In genomic region chr1:38989979-38990378, GRCh38 we compare ENCODE assay signal across 10 cellular contexts. TPM values are rescaled to one million over a fixed set of nuclear protein-coding genes. Genes with fewer than 3 reads are reported as not detected.
DNase-seq lines count a peak whose midpoint lies in the region; FAIRE-seq and TF ChIP-seq lines count a peak whose summit lies in the region.
"Had no signal": no experiment of that assay in that cellular context is flagged by ENCODE, and none has a peak within 500 bp of the region (broad histone marks: within the 10 kb centered on the region; RNA-seq: fewer than 3 reads in every experiment).

No MANE protein-coding gene starts in this region.

- H3K4me1 ChIP-seq in keratinocyte (ENCODE audit: control insufficient read depth, extremely low read depth, insufficient read depth, low read length) (peaks cover 42% of the 10 kb centered on the region), subcutaneous abdominal adipose tissue (ENCODE audit: control insufficient read depth in 5 of 5, insufficient read depth in 5 of 5, low read length in 5 of 5) (peaks cover 6 to 25% (median 21%) of the 10 kb centered on the region in 5 donors)

- DNase-seq in activated T-cell treated with anti-CD3 and anti-CD28 coated beads, Interleukin-2, amount 50 U/mL, for 24 hours, result no peak
- no peak for DNase-seq in activated T-cell treated with anti-CD3 and anti-CD28 coated beads, Interleukin-2, amount 50 U/mL, for 1 hour
- DNase-seq in activated T-helper 1 cell treated with anti-CD3 and anti-CD28 coated beads, Interleukin-12 subunit alpha, Interleukin-12 subunit beta, Interleukin-2, Interleukin-4 antibody, amounts not matched to agents 30 ng/mL and 10 ng/mL and 1 ng/mL, durations not matched to agents 14 hours and 24 hours and 36 hours (ENCODE audit: low spot score), result no peak
- DNase-seq in keratinocyte (ENCODE audit: low read depth, low spot score), result no peak
- no peak for DNase-seq in central memory CD4-positive, alpha-beta T cell
- DNase-seq in SK-N-DZ (ENCODE audit: low spot score), result no peak
- DNase-seq in activated gamma-delta T cell treated with Interleukin-2 at 50 U/mL for 16 hours, result no peak
- DNase-seq: right cardiac atrium had no signal

- H3K9me1 ChIP-seq in keratinocyte (ENCODE audit: control insufficient read depth, extremely low read depth, insufficient read depth, low read length), result no peaks in the 10 kb centered on the region

- H3K36me3 ChIP-seq in keratinocyte (ENCODE audit: control insufficient read depth in 2 of 2, extremely low read depth in 1 of 2, insufficient read depth in 2 of 2, low read length in 2 of 2) (peaks cover under 1 to 3% of the 10 kb centered on the region in 2 experiments), subcutaneous abdominal adipose tissue (ENCODE audit: control insufficient read depth in 5 of 5, insufficient read depth in 5 of 5, low read length in 5 of 5) (no peaks in the 10 kb centered on the region)

- H3K4me3 Mint-ChIP-seq in activated T-cell treated with anti-CD3 and anti-CD28 coated beads, Interleukin-2, amount 50 U/mL, for 24 hours, result peak overlapping the region; percentile 85
- peak overlapping the region; percentile 83 for H3K4me3 Mint-ChIP-seq in activated T-helper 1 cell treated with anti-CD3 and anti-CD28 coated beads, Interleukin-12 subunit alpha, Interleukin-12 subunit beta, Interleukin-2, Interleukin-4 antibody, amounts not matched to agents 30 ng/mL and 10 ng/mL and 1 ng/mL, durations not matched to agents 14 hours and 24 hours and 36 hours

- peak overlapping the region; percentile 59 for H2AFZ ChIP-seq in keratinocyte (ENCODE audit: control insufficient read depth, low read length)

- dilution Hi-C loops in keratinocyte (cut with MboI; ENCODE audit: extremely low pct_ligation_motif_present, low sequenced_read_pairs), result no loop called here

- H3K27ac ChIP-seq in keratinocyte (ENCODE audit: control insufficient read depth, insufficient read depth, low read length), result peak overlapping the region; percentile 82
- H3K27ac ChIP-seq in subcutaneous abdominal adipose tissue (ENCODE audit: low read depth, low read length), result peak overlapping the region; percentile 76

- peaks cover 13% of the 10 kb centered on the region for H4K20me1 ChIP-seq in keratinocyte (ENCODE audit: control insufficient read depth, extremely low read depth, insufficient read depth, low read length)

- peaks cover 40% of the 10 kb centered on the region for H3K79me2 ChIP-seq in keratinocyte (ENCODE audit: control insufficient read depth, insufficient read depth, low read length)

- H3K36me3 Mint-ChIP-seq in activated T-cell treated with anti-CD3 and anti-CD28 coated beads, Interleukin-2, amount 50 U/mL, for 24 hours (ENCODE audit: low read depth), result peaks cover 31% of the 10 kb centered on the region
- peaks cover 20% of the 10 kb centered on the region for H3K36me3 Mint-ChIP-seq in activated T-helper 1 cell treated with anti-CD3 and anti-CD28 coated beads, Interleukin-12 subunit alpha, Interleukin-12 subunit beta, Interleukin-2, Interleukin-4 antibody, amounts not matched to agents 30 ng/mL and 10 ng/mL and 1 ng/mL, durations not matched to agents 14 hours and 24 hours and 36 hours (ENCODE audit: low read depth)

- peak overlapping the region; percentile 42 for H3K9ac ChIP-seq in keratinocyte (ENCODE audit: control insufficient read depth, extremely low read depth, insufficient read depth, low read length)
- no peak overlapping the region for H3K9ac ChIP-seq in subcutaneous abdominal adipose tissue (ENCODE audit: low read length in 5 of 5)

- H3K9me3 ChIP-seq in keratinocyte (ENCODE audit: control insufficient read depth, low read depth, low read length) (no peaks in the 10 kb centered on the region), subcutaneous abdominal adipose tissue (ENCODE audit: control insufficient read depth in 5 of 5, low read length in 5 of 5) (no peaks in the 10 kb centered on the region)

- H3K4me1 Mint-ChIP-seq in activated T-cell treated with anti-CD3 and anti-CD28 coated beads, Interleukin-2, amount 50 U/mL, for 24 hours (ENCODE audit: low read depth), result peaks cover 47% of the 10 kb centered on the region
- peaks cover 27% of the 10 kb centered on the region for H3K4me1 Mint-ChIP-seq in activated T-helper 1 cell treated with anti-CD3 and anti-CD28 coated beads, Interleukin-12 subunit alpha, Interleukin-12 subunit beta, Interleukin-2, Interleukin-4 antibody, amounts not matched to agents 30 ng/mL and 10 ng/mL and 1 ng/mL, durations not matched to agents 14 hours and 24 hours and 36 hours (ENCODE audit: low read depth)

- no peak for FAIRE-seq in keratinocyte (lab: Jason Lieb, UNC)

- TF ChIP-seq CTCF in keratinocyte (optimal IDR thresholded peaks at IDR 0.05 in 1 of 3, IDR thresholded peaks at IDR 0.05 in 1 of 3, conservative IDR thresholded peaks at IDR 0.05 in 1 of 3; ENCODE audit: extremely low read depth in 1 of 3, insufficient read depth in 2 of 3, low read length in 3 of 3), result no peak

- no peaks in the 10 kb centered on the region for H3K9me3 Mint-ChIP-seq in activated T-cell treated with anti-CD3 and anti-CD28 coated beads, Interleukin-2, amount 50 U/mL, for 24 hours
- no peaks in the 10 kb centered on the region for H3K9me3 Mint-ChIP-seq in activated T-helper 1 cell treated with anti-CD3 and anti-CD28 coated beads, Interleukin-12 subunit alpha, Interleukin-12 subunit beta, Interleukin-2, Interleukin-4 antibody, amounts not matched to agents 30 ng/mL and 10 ng/mL and 1 ng/mL, durations not matched to agents 14 hours and 24 hours and 36 hours

- H3K27me3 Mint-ChIP-seq in activated T-cell treated with anti-CD3 and anti-CD28 coated beads, Interleukin-2, amount 50 U/mL, for 24 hours, result no peaks in the 10 kb centered on the region
- H3K27me3 Mint-ChIP-seq in activated T-helper 1 cell treated with anti-CD3 and anti-CD28 coated beads, Interleukin-12 subunit alpha, Interleukin-12 subunit beta, Interleukin-2, Interleukin-4 antibody, amounts not matched to agents 30 ng/mL and 10 ng/mL and 1 ng/mL, durations not matched to agents 14 hours and 24 hours and 36 hours (ENCODE audit: insufficient read depth), result no peaks in the 10 kb centered on the region

- H3K4me2 ChIP-seq in keratinocyte (ENCODE audit: control insufficient read depth, extremely low read depth, insufficient read depth, low read depth, low read length), result peak overlapping the region; percentile 94

- H3K27me3 ChIP-seq in keratinocyte (ENCODE audit: control insufficient read depth, extremely low read depth, insufficient read depth, low read length), result no peaks in the 10 kb centered on the region
- H3K27me3 ChIP-seq in subcutaneous abdominal adipose tissue (ENCODE audit: control insufficient read depth in 5 of 5, insufficient read depth in 4 of 5, low read length in 5 of 5), result no peaks in the 10 kb centered on the region

- H3K4me3 ChIP-seq in keratinocyte (ENCODE audit: control insufficient read depth in 2 of 3, extremely low read depth in 1 of 3, insufficient read depth in 2 of 3, low read depth in 1 of 3, low read length in 3 of 3) (peak overlapping the region in 1 of 3 experiments; percentile 79), subcutaneous abdominal adipose tissue (ENCODE audit: low read depth in 1 of 5, low read length in 5 of 5) (peak overlapping the region in 1 of 5 donors; percentile 73)

- intact Hi-C loops in activated T-helper 1 cell treated with anti-CD3 and anti-CD28 coated beads, Interleukin-12 subunit alpha, Interleukin-12 subunit beta, Interleukin-2, Interleukin-4 antibody, amounts not matched to agents 30 ng/mL and 10 ng/mL and 1 ng/mL, durations not matched to agents 14 hours and 24 hours and 36 hours (cut with micrococcal nuclease), result loop anchor here (1.0 to 5.0 kb wide), 2 partner anchors 131 to 202 kb away; partner anchors contain the start of gene RRAGC

- peak overlapping the region; percentile 92 for H3K27ac Mint-ChIP-seq in activated T-cell treated with anti-CD3 and anti-CD28 coated beads, Interleukin-2, amount 50 U/mL, for 24 hours
- peak overlapping the region; percentile 38 for H3K27ac Mint-ChIP-seq in activated T-helper 1 cell treated with anti-CD3 and anti-CD28 coated beads, Interleukin-12 subunit alpha, Interleukin-12 subunit beta, Interleukin-2, Interleukin-4 antibody, amounts not matched to agents 30 ng/mL and 10 ng/mL and 1 ng/mL, durations not matched to agents 14 hours and 24 hours and 36 hours

RNA-seq across cellular contexts. Expression of gene AKIRIN1, which starts 1.1 kb away (rescaled TPM):
- total RNA-seq in activated T-helper 1 cell treated with anti-CD3 and anti-CD28 coated beads, Interleukin-12 subunit alpha, Interleukin-12 subunit beta, Interleukin-2, Interleukin-4 antibody, amounts not matched to agents 30 ng/mL and 10 ng/mL and 1 ng/mL, durations not matched to agents 14 hours and 24 hours and 36 hours, result 78.1 and 78.5 TPM in 2 replicates
- 68.4 to 111 TPM (median 82.3 TPM) in 3 replicates for polyA plus RNA-seq in keratinocyte
- 52.3 TPM for polyA plus RNA-seq in keratinocyte (2011; ENCODE audit: low read depth)
- polyA plus RNA-seq in keratinocyte (2011; cell fraction: cytosol; rRNA removed), result 56.7 and 125 TPM in 2 replicates
- polyA plus RNA-seq in keratinocyte (2011; cell fraction: nucleus; rRNA removed), result 57.9 and 60.9 TPM in 2 replicates
- 51.4 and 58.3 TPM in 2 replicates for polyA plus RNA-seq in keratinocyte (2012; ENCODE audit: low replicate concordance)
- polyA minus RNA-seq in keratinocyte, result 14.7 to 64.4 TPM (median 43.6 TPM) in 3 replicates
- 78.5 TPM for polyA minus RNA-seq in keratinocyte (2011; cell fraction: cytosol; rRNA and poly(A)+ RNA removed)
- polyA minus RNA-seq in keratinocyte (2011; cell fraction: nucleus; rRNA and poly(A)+ RNA removed), result 36.7 and 52.9 TPM in 2 replicates
- polyA plus RNA-seq in SK-N-DZ (2014; cell fraction: cytosol; rRNA removed), result 64.0 and 69.5 TPM in 2 replicates
- 14.8 and 20.2 TPM in 2 replicates for polyA plus RNA-seq in SK-N-DZ (2014; cell fraction: nucleus; rRNA removed)

RNA-seq across cellular contexts. Expression of gene NDUFS5, which starts 36.2 kb away (rescaled TPM):
- 143 and 150 TPM in 2 replicates for total RNA-seq in activated T-helper 1 cell treated with anti-CD3 and anti-CD28 coated beads, Interleukin-12 subunit alpha, Interleukin-12 subunit beta, Interleukin-2, Interleukin-4 antibody, amounts not matched to agents 30 ng/mL and 10 ng/mL and 1 ng/mL, durations not matched to agents 14 hours and 24 hours and 36 hours
- 709 to 977 TPM (median 742 TPM) in 3 replicates for polyA plus RNA-seq in keratinocyte
- polyA plus RNA-seq in keratinocyte (2011; ENCODE audit: low read depth), result 830 TPM
- polyA plus RNA-seq in keratinocyte (2011; cell fraction: cytosol; rRNA removed), result 1,065 and 1,103 TPM in 2 replicates
- 301 and 470 TPM in 2 replicates for polyA plus RNA-seq in keratinocyte (2011; cell fraction: nucleus; rRNA removed)
- polyA plus RNA-seq in keratinocyte (2012; ENCODE audit: low replicate concordance), result 637 and 1,022 TPM in 2 replicates
- polyA minus RNA-seq in keratinocyte, result 88.3 to 259 TPM (median 127 TPM) in 3 replicates
- polyA minus RNA-seq in keratinocyte (2011; cell fraction: cytosol; rRNA and poly(A)+ RNA removed), result 186 TPM
- polyA minus RNA-seq in keratinocyte (2011; cell fraction: nucleus; rRNA and poly(A)+ RNA removed), result 44.9 and 68.0 TPM in 2 replicates
- polyA plus RNA-seq in SK-N-DZ (2014; cell fraction: cytosol; rRNA removed), result 1,301 and 1,497 TPM in 2 replicates
- polyA plus RNA-seq in SK-N-DZ (2014; cell fraction: nucleus; rRNA removed), result 731 and 924 TPM in 2 replicates

RNA-seq across cellular contexts. Expression of gene RHBDL2, which starts 48.3 kb away (rescaled TPM):
- total RNA-seq in activated T-helper 1 cell treated with anti-CD3 and anti-CD28 coated beads, Interleukin-12 subunit alpha, Interleukin-12 subunit beta, Interleukin-2, Interleukin-4 antibody, amounts not matched to agents 30 ng/mL and 10 ng/mL and 1 ng/mL, durations not matched to agents 14 hours and 24 hours and 36 hours, result not detected in 2 replicates
- polyA plus RNA-seq in keratinocyte, result 5.4 to 9.2 TPM (median 7.9 TPM) in 3 replicates
- polyA plus RNA-seq in keratinocyte (2011; ENCODE audit: low read depth), result 11.6 TPM
- 7.2 and 7.3 TPM in 2 replicates for polyA plus RNA-seq in keratinocyte (2011; cell fraction: cytosol; rRNA removed)
- 10.9 and 16.2 TPM in 2 replicates for polyA plus RNA-seq in keratinocyte (2011; cell fraction: nucleus; rRNA removed)
- polyA plus RNA-seq in keratinocyte (2012; ENCODE audit: low replicate concordance), result 12.8 and 29.6 TPM in 2 replicates
- 3.2 to 4.3 TPM (median 4.2 TPM) in 3 replicates for polyA minus RNA-seq in keratinocyte
- polyA minus RNA-seq in keratinocyte (2011; cell fraction: cytosol; rRNA and poly(A)+ RNA removed), result 2.9 TPM
- polyA minus RNA-seq in keratinocyte (2011; cell fraction: nucleus; rRNA and poly(A)+ RNA removed), result 2.5 and 4.7 TPM in 2 replicates
- polyA plus RNA-seq in SK-N-DZ (2014; cell fraction: cytosol; rRNA removed), result 0.24 and 2.2 TPM in 2 replicates
- polyA plus RNA-seq in SK-N-DZ (2014; cell fraction: nucleus; rRNA removed), result 0.54 and 0.90 TPM in 2 replicates
- total RNA-seq: RPMI7951 had no signal
